Comparison of ENCODE assay signal across 2 cellular contexts in genomic region chr12:26648999-26649398, GRCh38.
TF ChIP-seq lines count a peak whose summit lies in the region.

No MANE protein-coding gene starts in this region.

TF ChIP-seq in liver, 16 proteins besides CTCF, POLR2A, EP300 and RAD21 (continued from another document):
- TF ChIP-seq, protein P1, sequence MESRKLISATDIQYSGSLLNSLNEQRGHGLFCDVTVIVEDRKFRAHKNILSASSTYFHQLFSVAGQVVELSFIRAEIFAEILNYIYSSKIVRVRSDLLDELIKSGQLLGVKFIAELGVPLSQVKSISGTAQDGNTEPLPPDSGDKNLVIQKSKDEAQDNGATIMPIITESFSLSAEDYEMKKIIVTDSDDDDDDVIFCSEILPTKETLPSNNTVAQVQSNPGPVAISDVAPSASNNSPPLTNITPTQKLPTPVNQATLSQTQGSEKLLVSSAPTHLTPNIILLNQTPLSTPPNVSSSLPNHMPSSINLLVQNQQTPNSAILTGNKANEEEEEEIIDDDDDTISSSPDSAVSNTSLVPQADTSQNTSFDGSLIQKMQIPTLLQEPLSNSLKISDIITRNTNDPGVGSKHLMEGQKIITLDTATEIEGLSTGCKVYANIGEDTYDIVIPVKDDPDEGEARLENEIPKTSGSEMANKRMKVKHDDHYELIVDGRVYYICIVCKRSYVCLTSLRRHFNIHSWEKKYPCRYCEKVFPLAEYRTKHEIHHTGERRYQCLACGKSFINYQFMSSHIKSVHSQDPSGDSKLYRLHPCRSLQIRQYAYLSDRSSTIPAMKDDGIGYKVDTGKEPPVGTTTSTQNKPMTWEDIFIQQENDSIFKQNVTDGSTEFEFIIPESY (IDR thresholded peaks at IDR 0.05) = no peak
- peak; percentile 15 for TF ChIP-seq HNF4G (IDR thresholded peaks at IDR 0.05)
- TF ChIP-seq, protein P2, sequence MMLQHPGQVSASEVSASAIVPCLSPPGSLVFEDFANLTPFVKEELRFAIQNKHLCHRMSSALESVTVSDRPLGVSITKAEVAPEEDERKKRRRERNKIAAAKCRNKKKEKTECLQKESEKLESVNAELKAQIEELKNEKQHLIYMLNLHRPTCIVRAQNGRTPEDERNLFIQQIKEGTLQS (IDR thresholded peaks at IDR 0.05) = no peak
- TF ChIP-seq NR2F2 (IDR thresholded peaks at IDR 0.05) = no peak

TF ChIP-seq in HepG2, 621 proteins besides CTCF, POLR2A, EP300 and RAD21 (continued from another document):
- TF ChIP-seq, protein P3, sequence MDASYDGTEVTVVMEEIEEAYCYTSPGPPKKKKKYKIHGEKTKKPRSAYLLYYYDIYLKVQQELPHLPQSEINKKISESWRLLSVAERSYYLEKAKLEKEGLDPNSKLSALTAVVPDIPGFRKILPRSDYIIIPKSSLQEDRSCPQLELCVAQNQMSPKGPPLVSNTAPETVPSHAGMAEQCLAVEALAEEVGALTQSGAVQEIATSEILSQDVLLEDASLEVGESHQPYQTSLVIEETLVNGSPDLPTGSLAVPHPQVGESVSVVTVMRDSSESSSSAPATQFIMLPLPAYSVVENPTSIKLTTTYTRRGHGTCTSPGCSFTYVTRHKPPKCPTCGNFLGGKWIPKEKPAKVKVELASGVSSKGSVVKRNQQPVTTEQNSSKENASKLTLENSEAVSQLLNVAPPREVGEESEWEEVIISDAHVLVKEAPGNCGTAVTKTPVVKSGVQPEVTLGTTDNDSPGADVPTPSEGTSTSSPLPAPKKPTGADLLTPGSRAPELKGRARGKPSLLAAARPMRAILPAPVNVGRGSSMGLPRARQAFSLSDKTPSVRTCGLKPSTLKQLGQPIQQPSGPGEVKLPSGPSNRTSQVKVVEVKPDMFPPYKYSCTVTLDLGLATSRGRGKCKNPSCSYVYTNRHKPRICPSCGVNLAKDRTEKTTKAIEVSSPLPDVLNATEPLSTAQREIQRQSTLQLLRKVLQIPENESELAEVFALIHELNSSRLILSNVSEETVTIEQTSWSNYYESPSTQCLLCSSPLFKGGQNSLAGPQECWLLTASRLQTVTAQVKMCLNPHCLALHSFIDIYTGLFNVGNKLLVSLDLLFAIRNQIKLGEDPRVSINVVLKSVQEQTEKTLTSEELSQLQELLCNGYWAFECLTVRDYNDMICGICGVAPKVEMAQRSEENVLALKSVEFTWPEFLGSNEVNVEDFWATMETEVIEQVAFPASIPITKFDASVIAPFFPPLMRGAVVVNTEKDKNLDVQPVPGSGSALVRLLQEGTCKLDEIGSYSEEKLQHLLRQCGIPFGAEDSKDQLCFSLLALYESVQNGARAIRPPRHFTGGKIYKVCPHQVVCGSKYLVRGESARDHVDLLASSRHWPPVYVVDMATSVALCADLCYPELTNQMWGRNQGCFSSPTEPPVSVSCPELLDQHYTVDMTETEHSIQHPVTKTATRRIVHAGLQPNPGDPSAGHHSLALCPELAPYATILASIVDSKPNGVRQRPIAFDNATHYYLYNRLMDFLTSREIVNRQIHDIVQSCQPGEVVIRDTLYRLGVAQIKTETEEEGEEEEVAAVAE (CRISPR knock-in tag; IDR thresholded peaks at IDR 0.05; ENCODE audit: borderline replicate concordance) = no peak
